21 cellular contexts compared by ENCODE assay signal in the genomic region with DNA sequence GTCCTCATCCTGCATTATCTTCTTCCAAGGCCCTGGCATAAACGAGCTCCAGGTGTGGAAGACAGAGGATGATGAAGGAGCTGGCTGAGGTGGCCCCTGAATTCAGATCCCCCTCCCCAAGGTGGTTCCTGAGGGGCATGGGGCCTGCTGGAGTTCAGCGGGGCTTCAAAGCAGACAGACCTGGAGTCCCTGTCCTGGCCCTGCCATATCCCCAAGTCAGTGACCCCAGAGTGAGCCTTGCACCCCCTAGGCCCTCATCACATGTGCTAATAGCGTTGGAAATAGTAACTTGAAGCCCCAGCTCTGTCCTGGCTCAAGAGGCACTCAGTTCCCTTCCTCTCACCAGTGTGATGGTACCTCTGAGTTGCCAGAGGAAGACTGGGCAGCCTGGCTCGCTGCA.
"Had no signal": no experiment of that assay in that cellular context is flagged by ENCODE, and none has a peak within 500 bp of the region (broad histone marks: within the 10 kb centered on the region; RNA-seq: fewer than 3 reads in every experiment).

No MANE protein-coding gene starts in this region.

- ATAC-seq: HepG2 had no signal

- DNase-seq: IMR-90, Karpas-422, KG1, MG63, NCI-H1092 treated with DMSO at 0.1 percent for 48 hours, NCI-H1436, NCI-H187, NCI-H2029, NCI-H2081 treated with DMSO at 0.1 percent for 48 hours, NCI-H2171, NCI-H226, NCI-H446, NCI-H510A, NCI-H524 treated with DMSO at 0.1 percent for 48 hours, NCI-H69, NCI-H774, RPMI8226, SHP77, SK-N-SH had no signal

- H3K36me3 ChIP-seq: MG63 had no signal

- FAIRE-seq: HepG2, RCC 7860 had no signal

- H3K9ac ChIP-seq: SK-N-SH had no signal

- H3K27me3 ChIP-seq: MG63 had no signal

- H3K9me3 ChIP-seq: MG63, SK-N-SH had no signal

- H3K4me2 ChIP-seq: SK-N-SH had no signal

- H3K4me3 ChIP-seq: MG63 had no signal
